ENCODE assay signal across 8 cellular contexts in genomic region chr6:163815796-163816195, GRCh38.
"Had no signal": no experiment of that assay in that cellular context is flagged by ENCODE, and none has a peak within 500 bp of the region (broad histone marks: within the 10 kb centered on the region; RNA-seq: fewer than 3 reads in every experiment).

No MANE protein-coding gene starts in this region.

- DNase-seq: H9, HFFc6, KG1 had no signal

- H2AFZ ChIP-seq: GM23338 had no signal

- H3K4me2 ChIP-seq: GM23338 had no signal

- H3K27ac ChIP-seq: HL-60 had no signal

- FAIRE-seq: H1, H54, HepG2 had no signal

- H3K4me3 ChIP-seq: GM23338 had no signal
